13 cellular contexts compared by ENCODE assay signal in genomic region chr17:50263293-50264262, GRCh38. TPM values are rescaled to one million over a fixed set of nuclear protein-coding genes. Genes with fewer than 3 reads are reported as not detected.
A peak's percentile ranks its signal among the peaks of the same experiment; 100 is the strongest.
DNase-seq lines count a peak whose midpoint lies in the region; ATAC-seq and TF ChIP-seq lines count a peak whose summit lies in the region.
"Had no signal": no experiment of that assay in that cellular context is flagged by ENCODE, and none has a peak within 500 bp of the region (broad histone marks: within the 10 kb centered on the region; RNA-seq: fewer than 3 reads in every experiment).

No MANE protein-coding gene starts in this region.

- intact Hi-C loops in uterus (cut with DNase I; ENCODE audit: low total_unique reads), result no loop called here

- peaks cover 9% of the 10 kb centered on the region for H3K4me1 ChIP-seq in endodermal cell (ENCODE audit: control insufficient read depth, insufficient read depth, low read length)
- H3K4me1 ChIP-seq in uterus, result peaks cover 27 to 67% of the 10 kb centered on the region in 2 donors

- CTCF ChIA-PET in activated naive CD4-positive, alpha-beta T cell treated with anti-CD3 and anti-CD28 coated beads, Interleukin-2, amount 10 ng/mL, durations not matched to agents 7 days and 5 days (lab: Charles Lee), result interaction anchor here (1.1 to 9.3 kb wide), 2 partner anchors 10 to 61 kb away, joined by 3 to 66 read pairs; partner anchors contain the start of genes COL1A1 and TMEM92

- H3K27ac Mint-ChIP-seq in activated naive CD4-positive, alpha-beta T cell treated with anti-CD3 and anti-CD28 coated beads, Interleukin-2, amount 10 ng/mL, durations not matched to agents 7 days and 5 days, result no peak overlapping the region
- H3K27ac Mint-ChIP-seq in endodermal cell, result no peak overlapping the region
- peak overlapping the region; percentile 94 for H3K27ac Mint-ChIP-seq in neural crest cell (ENCODE audit: unreplicated experiment)
- no peak overlapping the region for H3K27ac Mint-ChIP-seq in immature natural killer cell

- H3K4me1 Mint-ChIP-seq in activated naive CD4-positive, alpha-beta T cell treated with anti-CD3 and anti-CD28 coated beads, Interleukin-2, amount 10 ng/mL, durations not matched to agents 7 days and 5 days, result no peaks in the 10 kb centered on the region
- H3K4me1 Mint-ChIP-seq in endodermal cell (peaks cover 9% of the 10 kb centered on the region), neural crest cell (peaks cover 46% of the 10 kb centered on the region), immature natural killer cell (no peaks in the 10 kb centered on the region)

- H3K4me3 Mint-ChIP-seq in activated naive CD4-positive, alpha-beta T cell treated with anti-CD3 and anti-CD28 coated beads, Interleukin-2, amount 10 ng/mL, durations not matched to agents 7 days and 5 days, result no peak overlapping the region
- H3K4me3 Mint-ChIP-seq in endodermal cell, result peak overlapping the region; percentile 26
- H3K4me3 Mint-ChIP-seq in neural crest cell, result no peak overlapping the region
- no peak overlapping the region for H3K4me3 Mint-ChIP-seq in immature natural killer cell

- H3K9ac ChIP-seq in endodermal cell (ENCODE audit: extremely low read depth, low read length, poor library complexity, severe bottlenecking), result no peak overlapping the region

- H3K27me3 Mint-ChIP-seq in activated naive CD4-positive, alpha-beta T cell treated with anti-CD3 and anti-CD28 coated beads, Interleukin-2, amount 10 ng/mL, durations not matched to agents 7 days and 5 days, result peaks cover 65% of the 10 kb centered on the region
- H3K27me3 Mint-ChIP-seq in endodermal cell (ENCODE audit: insufficient read depth), result peaks cover 11% of the 10 kb centered on the region
- H3K27me3 Mint-ChIP-seq in neural crest cell (ENCODE audit: low read depth), result no peaks in the 10 kb centered on the region
- peaks cover 2 to 10% (median 2%) of the 10 kb centered on the region in 3 donors for H3K27me3 Mint-ChIP-seq in immature natural killer cell (ENCODE audit: low read depth in 3 of 3)

- no peak for ATAC-seq in omental fat pad (ENCODE audit: low FRiP score)
- ATAC-seq: A549 had no signal

- no peaks in the 10 kb centered on the region for H3K9me3 Mint-ChIP-seq in activated naive CD4-positive, alpha-beta T cell treated with anti-CD3 and anti-CD28 coated beads, Interleukin-2, amount 10 ng/mL, durations not matched to agents 7 days and 5 days
- H3K9me3 Mint-ChIP-seq in endodermal cell (no peaks in the 10 kb centered on the region), neural crest cell (no peaks in the 10 kb centered on the region), immature natural killer cell (no peaks in the 10 kb centered on the region)

- TF ChIP-seq CTCF in endodermal cell (conservative IDR thresholded peaks at IDR 0.05) (no peak), neural crest cell (conservative IDR thresholded peaks at IDR 0.05) (no peak), uterus (IDR thresholded peaks at IDR 0.05) (no peak), omental fat pad (IDR thresholded peaks at IDR 0.05) (no peak)

- H3K27me3 ChIP-seq in endodermal cell (ENCODE audit: control insufficient read depth, insufficient read depth, low read length, poor library complexity, severe bottlenecking) (no peaks in the 10 kb centered on the region), uterus (no peaks in the 10 kb centered on the region)

- H3K36me3 ChIP-seq in endodermal cell (ENCODE audit: control insufficient read depth, insufficient read depth, low read length) (no peaks in the 10 kb centered on the region), uterus (no peaks in the 10 kb centered on the region)

- H3K36me3 Mint-ChIP-seq in activated naive CD4-positive, alpha-beta T cell treated with anti-CD3 and anti-CD28 coated beads, Interleukin-2, amount 10 ng/mL, durations not matched to agents 7 days and 5 days, result no peaks in the 10 kb centered on the region
- H3K36me3 Mint-ChIP-seq in endodermal cell (ENCODE audit: low read depth) (no peaks in the 10 kb centered on the region), neural crest cell (ENCODE audit: low read depth) (no peaks in the 10 kb centered on the region), immature natural killer cell (no peaks in the 10 kb centered on the region)

- H3K9me3 ChIP-seq in endodermal cell (ENCODE audit: control insufficient read depth, low read length) (no peaks in the 10 kb centered on the region), uterus (no peaks in the 10 kb centered on the region)
- H3K9me3 ChIP-seq: A549 had no signal

- WGBS in endodermal cell (ENCODE audit: insufficient coverage in 1 of 2, insufficient read length in 1 of 2), 2 experiments, result 79 to 100% methylated on average over 1 to 11 of the region's 11 CpGs

- DNase-seq in activated naive CD4-positive, alpha-beta T cell treated with anti-CD3 and anti-CD28 coated beads, Interleukin-2, amount 10 ng/mL, durations not matched to agents 7 days and 5 days, result peak; percentile 14
- no peak for DNase-seq in activated naive CD4-positive, alpha-beta T cell treated with Interleukin-2 at 50 U/mL for 16 hours
- DNase-seq in endodermal cell (peak; percentile 58), neural crest cell (ENCODE audit: low read depth, low spot score) (no peak), uterus (peak; percentile 30 to 37), omental fat pad (ENCODE audit: low spot score) (no peak), RKO (ENCODE audit: low spot score) (no peak), immature natural killer cell (no peak)
- DNase-seq: NCI-H2081, SIG-M5, substantia nigra had no signal

- H3K27ac ChIP-seq in endodermal cell (ENCODE audit: low read depth, low read length), result no peak overlapping the region
- H3K27ac ChIP-seq in uterus, result peak overlapping the region; percentile 92 to 93
- H3K27ac ChIP-seq: HL-60 had no signal

- peak in 1 of 2 donors; percentile 1 for TF ChIP-seq POLR2A in uterus (IDR thresholded peaks at IDR 0.05)

- no peak overlapping the region for H3K4me3 ChIP-seq in endodermal cell (ENCODE audit: low read length)
- H3K4me3 ChIP-seq in uterus, result no peak overlapping the region
- H3K4me3 ChIP-seq: A549 had no signal

RNA-seq across cellular contexts. Expression of gene TMEM92, which starts 10.7 kb away (rescaled TPM):
- 10 to 100 TPM; 34.3 to 35.8 TPM for total RNA-seq in endodermal cell
- 9.6 TPM for polyA plus RNA-seq in endodermal cell (2013, experiment 1 of 2)
- 8.7 TPM for polyA plus RNA-seq in endodermal cell (2013, experiment 2 of 2)
- total RNA-seq in neural crest cell, result 3.0 and 3.5 TPM in 2 replicates
- total RNA-seq in uterus, result under 1 TPM in 2 of 4 donors, not detected in 2; 0.07 to 0.91 TPM
- under 1 TPM in 1 of 4 donors, not detected in 3; 0.93 TPM for total RNA-seq in omental fat pad
- polyA plus RNA-seq in immature natural killer cell, result not detected

Comparison
In these comparisons a context has a peak if more than half of its experiments do, and no peak if none do; other contexts are left out.
1. DNase-seq: peak in activated naive CD4-positive, alpha-beta T cell treated with anti-CD3 and anti-CD28 coated beads, Interleukin-2, amount 10 ng/mL, durations not matched to agents 7 days and 5 days (single experiment), endodermal cell (single experiment) and uterus (2 of 2); none in activated naive CD4-positive, alpha-beta T cell treated with Interleukin-2 at 50 U/mL for 16 hours (single experiment), neural crest cell (single experiment), omental fat pad (single experiment), RKO (single experiment) and immature natural killer cell (0 of 3).